Comparison of ENCODE assay signal across 8 cellular contexts in the genomic region with DNA sequence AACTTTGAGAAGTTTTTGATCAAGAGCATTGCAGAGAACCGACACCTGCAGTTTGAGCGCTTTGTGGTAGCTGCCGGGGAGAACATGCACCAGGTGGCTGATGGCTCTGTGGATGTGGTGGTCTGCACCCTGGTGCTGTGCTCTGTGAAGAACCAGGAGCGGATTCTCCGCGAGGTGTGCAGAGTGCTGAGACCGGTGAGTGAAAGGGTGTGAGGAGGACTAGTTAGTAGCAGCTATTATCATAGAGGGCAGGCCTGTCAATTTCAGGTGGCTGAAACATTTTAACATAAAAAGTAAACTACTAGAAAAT. TPM values are rescaled to one million over a fixed set of nuclear protein-coding genes. Genes with fewer than 3 reads are reported as not detected.
DNase-seq lines count a peak whose midpoint lies in the region; ATAC-seq lines count a peak whose summit lies in the region.

No MANE protein-coding gene starts in this region.

- no peak for ATAC-seq in activated naive CD4-positive, alpha-beta T cell treated with anti-CD3 and anti-CD28 coated beads, Interleukin-2, amount 50 U/mL, for 72 hours
- peak; percentile 24 to 39 for ATAC-seq in stimulated activated naive B cell treated with anti-CD40 and anti-IgM and Interleukin-4, amounts not matched to agents 10 μg/mL and 1 μg/mL and 100 μg/mL, for 72 hours (replicated peaks)
- no peak for ATAC-seq in GM19463 (IDR thresholded peaks at IDR 0.05; ENCODE audit: unreplicated experiment)
- ATAC-seq in GM18873 (IDR thresholded peaks at IDR 0.05; ENCODE audit: low FRiP score, unreplicated experiment) = no peak

- H3K9me3 ChIP-seq in adipocyte (ENCODE audit: control insufficient read depth, low read length) (no peaks in the 10 kb centered on the region), iPS-20b (ENCODE audit: insufficient read depth, low read depth, low read length) (no peaks in the 10 kb centered on the region)

- H3K9ac ChIP-seq in adipocyte (ENCODE audit: low read length) (peak overlapping the region; percentile 99), iPS-20b (ENCODE audit: low read depth, low read length) (peak overlapping the region; percentile 67; the same call in 1 of the 2 replicates)

- no peaks in the 10 kb centered on the region for H3K27me3 ChIP-seq in adipocyte (replicated peaks; ENCODE audit: control insufficient read depth, insufficient read depth, low read length)
- no peaks in the 10 kb centered on the region for H3K27me3 ChIP-seq in iPS-20b (ENCODE audit: insufficient read depth, low read length)

- no peak overlapping the region for H3K27ac ChIP-seq in iPS-20b (ENCODE audit: low read length)

- peaks cover 1% of the 10 kb centered on the region for H3K27me3 Mint-ChIP-seq in activated naive CD4-positive, alpha-beta T cell treated with anti-CD3 and anti-CD28 coated beads, Interleukin-2, amount 50 U/mL, for 24 hours
- no peaks in the 10 kb centered on the region for H3K27me3 Mint-ChIP-seq in stimulated activated naive B cell treated with anti-CD40 and anti-IgM and Interleukin-4, amounts not matched to agents 10 μg/mL and 1 μg/mL and 100 μg/mL, for 72 hours

- H3K36me3 ChIP-seq in adipocyte (ENCODE audit: control insufficient read depth, insufficient read depth, low read length, severe bottlenecking) (peaks cover 8% of the 10 kb centered on the region), iPS-20b (ENCODE audit: insufficient read depth, low read depth, low read length) (no peaks in the 10 kb centered on the region)

- no peak for DNase-seq in activated naive CD4-positive, alpha-beta T cell treated with anti-CD3 and anti-CD28 coated beads, Interleukin-2, amount 50 U/mL, for 72 hours (ENCODE audit: low spot score in 2 of 2)
- no peak for DNase-seq in adipocyte (ENCODE audit: low read depth)
- peak; percentile 17 for DNase-seq in stimulated activated naive B cell treated with anti-CD40 and anti-IgM and Interleukin-4, amounts not matched to agents 10 μg/mL and 1 μg/mL and 100 μg/mL, for 72 hours
- no peak for DNase-seq in HuH-7 (ENCODE audit: low spot score)

- H3K4me3 Mint-ChIP-seq in activated naive CD4-positive, alpha-beta T cell treated with anti-CD3 and anti-CD28 coated beads, Interleukin-2, amount 50 U/mL, for 24 hours = peak overlapping the region; percentile 59
- H3K4me3 Mint-ChIP-seq in stimulated activated naive B cell treated with anti-CD40 and anti-IgM and Interleukin-4, amounts not matched to agents 10 μg/mL and 1 μg/mL and 100 μg/mL, for 72 hours = peak overlapping the region; percentile 85 to 91

- H3K36me3 Mint-ChIP-seq in activated naive CD4-positive, alpha-beta T cell treated with anti-CD3 and anti-CD28 coated beads, Interleukin-2, amount 50 U/mL, for 24 hours = no peaks in the 10 kb centered on the region
- no peaks in the 10 kb centered on the region for H3K36me3 Mint-ChIP-seq in activated naive CD4-positive, alpha-beta T cell treated with anti-CD3 and anti-CD28 coated beads, Interleukin-2, amount 50 U/mL, for 72 hours
- H3K36me3 Mint-ChIP-seq in stimulated activated naive B cell treated with anti-CD40 and anti-IgM and Interleukin-4, amounts not matched to agents 10 μg/mL and 1 μg/mL and 100 μg/mL, for 72 hours = peaks cover 3 to 8% of the 10 kb centered on the region in 2 donors

- H3K4me3 ChIP-seq in adipocyte (ENCODE audit: low read length) (peak overlapping the region; percentile 99), iPS-20b (ENCODE audit: low read length) (peak overlapping the region; percentile 72)

- H3K9me3 Mint-ChIP-seq in activated naive CD4-positive, alpha-beta T cell treated with anti-CD3 and anti-CD28 coated beads, Interleukin-2, amount 50 U/mL, for 24 hours = no peaks in the 10 kb centered on the region
- H3K9me3 Mint-ChIP-seq in activated naive CD4-positive, alpha-beta T cell treated with anti-CD3 and anti-CD28 coated beads, Interleukin-2, amount 50 U/mL, for 72 hours = no peaks in the 10 kb centered on the region
- H3K9me3 Mint-ChIP-seq in stimulated activated naive B cell treated with anti-CD40 and anti-IgM and Interleukin-4, amounts not matched to agents 10 μg/mL and 1 μg/mL and 100 μg/mL, for 72 hours = no peaks in the 10 kb centered on the region

- H3K4me1 Mint-ChIP-seq in activated naive CD4-positive, alpha-beta T cell treated with anti-CD3 and anti-CD28 coated beads, Interleukin-2, amount 50 U/mL, for 24 hours = peaks cover 27% of the 10 kb centered on the region
- peaks cover 35 to 72% of the 10 kb centered on the region in 2 donors for H3K4me1 Mint-ChIP-seq in stimulated activated naive B cell treated with anti-CD40 and anti-IgM and Interleukin-4, amounts not matched to agents 10 μg/mL and 1 μg/mL and 100 μg/mL, for 72 hours

- H3K4me1 ChIP-seq in adipocyte (ENCODE audit: control insufficient read depth, insufficient read depth, low read length) (peaks cover 34% of the 10 kb centered on the region), iPS-20b (ENCODE audit: insufficient read depth, low read length) (peaks cover 23% of the 10 kb centered on the region; the same call in 1 of the 2 replicates)

- H3K27ac Mint-ChIP-seq in activated naive CD4-positive, alpha-beta T cell treated with anti-CD3 and anti-CD28 coated beads, Interleukin-2, amount 50 U/mL, for 24 hours = no peak overlapping the region
- no peak overlapping the region for H3K27ac Mint-ChIP-seq in activated naive CD4-positive, alpha-beta T cell treated with anti-CD3 and anti-CD28 coated beads, Interleukin-2, amount 50 U/mL, for 72 hours
- H3K27ac Mint-ChIP-seq in stimulated activated naive B cell treated with anti-CD40 and anti-IgM and Interleukin-4, amounts not matched to agents 10 μg/mL and 1 μg/mL and 100 μg/mL, for 72 hours = peak overlapping the region; percentile 94

RNA-seq across cellular contexts. Expression of a gene that starts 27.0 kb away (rescaled TPM):
- not detected for total RNA-seq in activated naive CD4-positive, alpha-beta T cell treated with anti-CD3 and anti-CD28 coated beads, Interleukin-2, amount 50 U/mL, for 72 hours

Comparison
In these comparisons a context has a peak if more than half of its experiments do, and no peak if none do; other contexts are left out.
1. ATAC-seq: peak in stimulated activated naive B cell treated with anti-CD40 and anti-IgM and Interleukin-4, amounts not matched to agents 10 μg/mL and 1 μg/mL and 100 μg/mL, for 72 hours (2 of 2); none in activated naive CD4-positive, alpha-beta T cell treated with anti-CD3 and anti-CD28 coated beads, Interleukin-2, amount 50 U/mL, for 72 hours (0 of 2), GM19463 (single experiment) and GM18873 (single experiment).